Comparison of ENCODE assay signal across 29 cellular contexts in the genomic region with DNA sequence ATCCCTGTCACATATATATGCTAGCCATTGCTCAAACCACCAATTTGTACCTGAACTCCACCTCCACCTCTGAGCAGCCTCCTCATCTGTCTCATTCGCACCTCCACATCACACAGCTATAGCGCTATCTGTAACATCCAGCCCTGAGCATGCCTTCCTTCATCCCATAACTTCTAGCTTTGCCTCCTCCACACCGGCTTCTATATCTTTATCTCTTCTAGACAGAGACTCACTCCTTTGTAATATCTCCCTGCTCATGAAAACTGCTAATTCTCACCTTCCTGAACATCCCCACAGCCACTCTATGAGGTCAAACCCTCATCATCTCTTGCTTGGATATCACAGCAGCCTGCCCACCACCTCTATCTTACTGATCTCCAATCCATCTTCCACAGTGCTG.
"Had no signal": no experiment of that assay in that cellular context is flagged by ENCODE, and none has a peak within 500 bp of the region (broad histone marks: within the 10 kb centered on the region; RNA-seq: fewer than 3 reads in every experiment).

No MANE protein-coding gene starts in this region.

- ATAC-seq: activated CD4-positive, alpha-beta T cell treated with anti-CD3 and anti-CD28 coated beads for 36 hours; activated CD4-positive, CD25-positive, alpha-beta regulatory T cell treated with anti-CD3 and anti-CD28 coated beads, Interleukin-2, amount 50 U/mL, for 24 hours; activated CD8-positive, alpha-beta memory T cell treated with anti-CD3 and anti-CD28 coated beads, Interleukin-2, amount 10 ng/mL, durations not matched to agents 7 days and 5 days; activated CD8-positive, alpha-beta T cell treated with anti-CD3 and anti-CD28 coated beads, Interleukin-2, amount 10 ng/mL, durations not matched to agents 7 days and 5 days; activated naive CD8-positive, alpha-beta T cell treated with anti-CD3 and anti-CD28 coated beads, Interleukin-2, amount 50 U/mL, for 24 hours; WTC11 had no signal

- DNase-seq: activated CD4-positive, alpha-beta memory T cell treated with anti-CD3 and anti-CD28 coated beads, Interleukin-2, amount 10 ng/mL, durations not matched to agents 7 days and 5 days; activated CD4-positive, alpha-beta T cell treated with anti-CD3 and anti-CD28 coated beads for 1 hour; activated CD4-positive, alpha-beta T cell treated with anti-CD3 and anti-CD28 coated beads for 36 hours; activated CD4-positive, alpha-beta T cell treated with anti-CD3 and anti-CD28 coated beads for 48 hours; activated CD4-positive, alpha-beta T cell treated with anti-CD3 and anti-CD28 coated beads, Interleukin-2, amount 10 ng/mL, durations not matched to agents 7 days and 5 days; activated CD4-positive, alpha-beta T cell treated with anti-CD3 and anti-CD28 coated beads, Interleukin-2, amount 50 U/mL, for 48 hours; activated CD4-positive, CD25-positive, alpha-beta regulatory T cell; activated CD8-positive, alpha-beta memory T cell treated with anti-CD3 and anti-CD28 coated beads for 24 hours; activated CD8-positive, alpha-beta memory T cell treated with anti-CD3 and anti-CD28 coated beads, Interleukin-2, amount 10 ng/mL, durations not matched to agents 7 days and 5 days; activated CD8-positive, alpha-beta memory T cell treated with anti-CD3 and anti-CD28 coated beads, Interleukin-2, amount 50 U/mL, for 48 hours; activated CD8-positive, alpha-beta T cell treated with anti-CD3 and anti-CD28 coated beads, Interleukin-2, amount 10 ng/mL, durations not matched to agents 7 days and 5 days; activated effector memory CD4-positive, alpha-beta T cell treated with Interleukin-2 at 50 U/mL for 16 hours; activated gamma-delta T cell; activated naive CD4-positive, alpha-beta T cell treated with anti-CD3 and anti-CD28 coated beads, Interleukin-2, amount 10 ng/mL, durations not matched to agents 7 days and 5 days; activated naive CD4-positive, alpha-beta T cell treated with Interleukin-2 at 50 U/mL for 16 hours; activated naive CD8-positive, alpha-beta T cell treated with anti-CD3 and anti-CD28 coated beads, Interleukin-2, amount 10 ng/mL, durations not matched to agents 7 days and 5 days; activated naive CD8-positive, alpha-beta T cell treated with anti-CD3 and anti-CD28 coated beads, Interleukin-2, amount 50 U/mL, for 24 hours; activated T-cell treated with anti-CD3 and anti-CD28 coated beads, Interleukin-2, amount 50 U/mL, for 24 hours; activated T-cell treated with anti-CD3 and anti-CD28 coated beads, Interleukin-2, amount 50 U/mL, for 48 hours; amygdala; anterior cingulate cortex; cerebellar nuclear complex; colonic mucosa; T-helper 1 cell; T-helper 2 cell; T-helper 9 cell; WERI-Rb-1 had no signal
